2 cellular contexts compared by ENCODE assay signal in the genomic region with DNA sequence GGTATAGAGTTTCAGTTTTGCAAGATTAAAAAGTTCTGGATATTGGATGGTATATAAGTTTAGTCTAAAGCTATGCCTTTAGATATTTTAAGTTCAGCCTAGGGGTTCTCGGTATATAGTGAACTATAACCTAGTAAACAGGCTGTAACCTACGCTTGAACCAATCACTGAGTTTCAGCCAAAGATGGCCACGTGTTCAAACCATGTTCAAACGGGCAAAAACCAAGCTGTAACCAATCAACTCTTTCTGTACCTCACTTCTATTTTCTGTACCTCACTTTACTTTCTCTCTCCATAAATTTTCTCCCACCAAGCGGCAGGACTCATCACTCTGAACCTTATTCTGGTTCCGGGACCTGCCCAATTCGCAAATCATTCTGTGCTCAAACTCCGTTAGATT.
TF ChIP-seq lines count a peak whose summit lies in the region.

No MANE protein-coding gene starts in this region.

TF ChIP-seq in IMR-90, 13 proteins besides CTCF, POLR2A, EP300 and RAD21:
- TF ChIP-seq ELK1 (IDR thresholded peaks at IDR 0.05; ENCODE audit: borderline replicate concordance, low read depth, low read length) (no peak), BHLHE40 (IDR thresholded peaks at IDR 0.05; ENCODE audit: low read depth, low read length) (no peak), FOS (IDR thresholded peaks at IDR 0.05; ENCODE audit: low read depth, low read length) (no peak), CHD1 (IDR thresholded peaks at IDR 0.05; ENCODE audit: low read depth, low read length) (no peak), MAFK (IDR thresholded peaks at IDR 0.05; ENCODE audit: low read depth, low read length) (no peak), NFE2L2 (IDR thresholded peaks at IDR 0.05; ENCODE audit: low read depth, low read length) (no peak), SMC3 (IDR thresholded peaks at IDR 0.05; ENCODE audit: low read depth, low read length) (no peak), MAZ (IDR thresholded peaks at IDR 0.05; ENCODE audit: borderline replicate concordance, low read depth, low read length) (no peak), CEBPB (IDR thresholded peaks at IDR 0.05; ENCODE audit: low read depth, low read length) (no peak)
- TF ChIP-seq, protein P1, sequence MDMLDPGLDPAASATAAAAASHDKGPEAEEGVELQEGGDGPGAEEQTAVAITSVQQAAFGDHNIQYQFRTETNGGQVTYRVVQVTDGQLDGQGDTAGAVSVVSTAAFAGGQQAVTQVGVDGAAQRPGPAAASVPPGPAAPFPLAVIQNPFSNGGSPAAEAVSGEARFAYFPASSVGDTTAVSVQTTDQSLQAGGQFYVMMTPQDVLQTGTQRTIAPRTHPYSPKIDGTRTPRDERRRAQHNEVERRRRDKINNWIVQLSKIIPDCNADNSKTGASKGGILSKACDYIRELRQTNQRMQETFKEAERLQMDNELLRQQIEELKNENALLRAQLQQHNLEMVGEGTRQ (IDR thresholded peaks at IDR 0.05; ENCODE audit: low read depth, low read length): no peak

TF ChIP-seq in K562, 482 proteins besides CTCF, POLR2A, EP300 and RAD21 (continues in another document):
- TF ChIP-seq ZNF740 (CRISPR knock-in tag; IDR thresholded peaks at IDR 0.05) (no peak), ZNF740 (tag; IDR thresholded peaks at IDR 0.05) (0 out of 4 replicates have a peak, but pooled peaks of 1 of the 2 experiments have one; percentile 44), NR2C1 (IDR thresholded peaks at IDR 0.05) (peak; percentile 15; the same call in 1 of the 2 replicates), NR2C1 (tag; IDR thresholded peaks at IDR 0.05) (no peak), TRIM24 (IDR thresholded peaks at IDR 0.05) (no peak), MYBL2 (IDR thresholded peaks at IDR 0.05; ENCODE audit: low read depth) (peak; percentile 49; the same call in 1 of the 2 replicates), MYBL2 (CRISPR knock-in tag; IDR thresholded peaks at IDR 0.05; ENCODE audit: borderline replicate concordance) (no peak), RAD51 (IDR thresholded peaks at IDR 0.05; ENCODE audit: borderline replicate concordance, low read depth) (peak; percentile 47; the same call in 1 of the 2 replicates), FOXO4 (CRISPR knock-in tag; IDR thresholded peaks at IDR 0.05) (no peak), NFYB (IDR thresholded peaks at IDR 0.05; ENCODE audit: extremely low read depth, insufficient read length) (peak; percentile 35), RBFOX2 (IDR thresholded peaks at IDR 0.05; ENCODE audit: low read depth, low read length) (peak; percentile 45), L3MBTL2 (IDR thresholded peaks at IDR 0.05) (peak; percentile 79), JUND (IDR thresholded peaks at IDR 0.05; ENCODE audit: borderline replicate concordance, low read depth, low read length) (no peak), JUND (tag; IDR thresholded peaks at IDR 0.05; ENCODE audit: borderline replicate concordance, low read depth, low read length) (no peak), MED1 (CRISPR knock-in tag; IDR thresholded peaks at IDR 0.05; ENCODE audit: borderline replicate concordance) (no peak), E2F3 (CRISPR knock-in tag; IDR thresholded peaks at IDR 0.05) (no peak), ZBTB1 (CRISPR knock-in tag; IDR thresholded peaks at IDR 0.05; ENCODE audit: borderline replicate concordance, low read depth) (no peak), CREB3 (tag; conservative IDR thresholded peaks at IDR 0.05; ENCODE audit: low read depth) (0 out of 2 replicates have a peak, but pooled peaks have one; percentile 20), ZNF143 (CRISPR knock-in tag; IDR thresholded peaks at IDR 0.05) (no peak), ZNF77 (CRISPR knock-in tag; IDR thresholded peaks at IDR 0.05) (no peak), TAF7 (tag; IDR thresholded peaks at IDR 0.05) (0 out of 2 replicates have a peak, but pooled peaks have one; percentile 14), WHSC1 (IDR thresholded peaks at IDR 0.05; ENCODE audit: low read length) (no peak)
- TF ChIP-seq, protein P2, sequence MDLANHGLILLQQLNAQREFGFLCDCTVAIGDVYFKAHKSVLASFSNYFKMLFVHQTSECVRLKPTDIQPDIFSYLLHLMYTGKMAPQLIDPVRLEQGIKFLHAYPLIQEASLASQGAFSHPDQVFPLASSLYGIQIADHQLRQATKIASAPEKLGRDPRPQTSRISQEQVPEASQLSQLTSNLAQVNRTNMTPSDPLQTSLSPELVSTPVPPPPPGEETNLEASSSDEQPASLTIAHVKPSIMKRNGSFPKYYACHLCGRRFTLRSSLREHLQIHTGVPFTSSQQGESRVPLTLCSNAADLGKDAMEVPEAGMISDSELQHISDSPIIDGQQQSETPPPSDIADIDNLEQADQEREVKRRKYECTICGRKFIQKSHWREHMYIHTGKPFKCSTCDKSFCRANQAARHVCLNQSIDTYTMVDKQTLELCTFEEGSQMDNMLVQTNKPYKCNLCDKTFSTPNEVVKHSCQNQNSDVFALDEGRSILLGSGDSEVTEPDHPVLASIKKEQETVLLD (IDR thresholded peaks at IDR 0.05): no peak
- TF ChIP-seq, protein P3, sequence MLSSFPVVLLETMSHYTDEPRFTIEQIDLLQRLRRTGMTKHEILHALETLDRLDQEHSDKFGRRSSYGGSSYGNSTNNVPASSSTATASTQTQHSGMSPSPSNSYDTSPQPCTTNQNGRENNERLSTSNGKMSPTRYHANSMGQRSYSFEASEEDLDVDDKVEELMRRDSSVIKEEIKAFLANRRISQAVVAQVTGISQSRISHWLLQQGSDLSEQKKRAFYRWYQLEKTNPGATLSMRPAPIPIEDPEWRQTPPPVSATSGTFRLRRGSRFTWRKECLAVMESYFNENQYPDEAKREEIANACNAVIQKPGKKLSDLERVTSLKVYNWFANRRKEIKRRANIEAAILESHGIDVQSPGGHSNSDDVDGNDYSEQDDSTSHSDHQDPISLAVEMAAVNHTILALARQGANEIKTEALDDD (IDR thresholded peaks at IDR 0.05): peak; percentile 75
- TF ChIP-seq, protein P4, sequence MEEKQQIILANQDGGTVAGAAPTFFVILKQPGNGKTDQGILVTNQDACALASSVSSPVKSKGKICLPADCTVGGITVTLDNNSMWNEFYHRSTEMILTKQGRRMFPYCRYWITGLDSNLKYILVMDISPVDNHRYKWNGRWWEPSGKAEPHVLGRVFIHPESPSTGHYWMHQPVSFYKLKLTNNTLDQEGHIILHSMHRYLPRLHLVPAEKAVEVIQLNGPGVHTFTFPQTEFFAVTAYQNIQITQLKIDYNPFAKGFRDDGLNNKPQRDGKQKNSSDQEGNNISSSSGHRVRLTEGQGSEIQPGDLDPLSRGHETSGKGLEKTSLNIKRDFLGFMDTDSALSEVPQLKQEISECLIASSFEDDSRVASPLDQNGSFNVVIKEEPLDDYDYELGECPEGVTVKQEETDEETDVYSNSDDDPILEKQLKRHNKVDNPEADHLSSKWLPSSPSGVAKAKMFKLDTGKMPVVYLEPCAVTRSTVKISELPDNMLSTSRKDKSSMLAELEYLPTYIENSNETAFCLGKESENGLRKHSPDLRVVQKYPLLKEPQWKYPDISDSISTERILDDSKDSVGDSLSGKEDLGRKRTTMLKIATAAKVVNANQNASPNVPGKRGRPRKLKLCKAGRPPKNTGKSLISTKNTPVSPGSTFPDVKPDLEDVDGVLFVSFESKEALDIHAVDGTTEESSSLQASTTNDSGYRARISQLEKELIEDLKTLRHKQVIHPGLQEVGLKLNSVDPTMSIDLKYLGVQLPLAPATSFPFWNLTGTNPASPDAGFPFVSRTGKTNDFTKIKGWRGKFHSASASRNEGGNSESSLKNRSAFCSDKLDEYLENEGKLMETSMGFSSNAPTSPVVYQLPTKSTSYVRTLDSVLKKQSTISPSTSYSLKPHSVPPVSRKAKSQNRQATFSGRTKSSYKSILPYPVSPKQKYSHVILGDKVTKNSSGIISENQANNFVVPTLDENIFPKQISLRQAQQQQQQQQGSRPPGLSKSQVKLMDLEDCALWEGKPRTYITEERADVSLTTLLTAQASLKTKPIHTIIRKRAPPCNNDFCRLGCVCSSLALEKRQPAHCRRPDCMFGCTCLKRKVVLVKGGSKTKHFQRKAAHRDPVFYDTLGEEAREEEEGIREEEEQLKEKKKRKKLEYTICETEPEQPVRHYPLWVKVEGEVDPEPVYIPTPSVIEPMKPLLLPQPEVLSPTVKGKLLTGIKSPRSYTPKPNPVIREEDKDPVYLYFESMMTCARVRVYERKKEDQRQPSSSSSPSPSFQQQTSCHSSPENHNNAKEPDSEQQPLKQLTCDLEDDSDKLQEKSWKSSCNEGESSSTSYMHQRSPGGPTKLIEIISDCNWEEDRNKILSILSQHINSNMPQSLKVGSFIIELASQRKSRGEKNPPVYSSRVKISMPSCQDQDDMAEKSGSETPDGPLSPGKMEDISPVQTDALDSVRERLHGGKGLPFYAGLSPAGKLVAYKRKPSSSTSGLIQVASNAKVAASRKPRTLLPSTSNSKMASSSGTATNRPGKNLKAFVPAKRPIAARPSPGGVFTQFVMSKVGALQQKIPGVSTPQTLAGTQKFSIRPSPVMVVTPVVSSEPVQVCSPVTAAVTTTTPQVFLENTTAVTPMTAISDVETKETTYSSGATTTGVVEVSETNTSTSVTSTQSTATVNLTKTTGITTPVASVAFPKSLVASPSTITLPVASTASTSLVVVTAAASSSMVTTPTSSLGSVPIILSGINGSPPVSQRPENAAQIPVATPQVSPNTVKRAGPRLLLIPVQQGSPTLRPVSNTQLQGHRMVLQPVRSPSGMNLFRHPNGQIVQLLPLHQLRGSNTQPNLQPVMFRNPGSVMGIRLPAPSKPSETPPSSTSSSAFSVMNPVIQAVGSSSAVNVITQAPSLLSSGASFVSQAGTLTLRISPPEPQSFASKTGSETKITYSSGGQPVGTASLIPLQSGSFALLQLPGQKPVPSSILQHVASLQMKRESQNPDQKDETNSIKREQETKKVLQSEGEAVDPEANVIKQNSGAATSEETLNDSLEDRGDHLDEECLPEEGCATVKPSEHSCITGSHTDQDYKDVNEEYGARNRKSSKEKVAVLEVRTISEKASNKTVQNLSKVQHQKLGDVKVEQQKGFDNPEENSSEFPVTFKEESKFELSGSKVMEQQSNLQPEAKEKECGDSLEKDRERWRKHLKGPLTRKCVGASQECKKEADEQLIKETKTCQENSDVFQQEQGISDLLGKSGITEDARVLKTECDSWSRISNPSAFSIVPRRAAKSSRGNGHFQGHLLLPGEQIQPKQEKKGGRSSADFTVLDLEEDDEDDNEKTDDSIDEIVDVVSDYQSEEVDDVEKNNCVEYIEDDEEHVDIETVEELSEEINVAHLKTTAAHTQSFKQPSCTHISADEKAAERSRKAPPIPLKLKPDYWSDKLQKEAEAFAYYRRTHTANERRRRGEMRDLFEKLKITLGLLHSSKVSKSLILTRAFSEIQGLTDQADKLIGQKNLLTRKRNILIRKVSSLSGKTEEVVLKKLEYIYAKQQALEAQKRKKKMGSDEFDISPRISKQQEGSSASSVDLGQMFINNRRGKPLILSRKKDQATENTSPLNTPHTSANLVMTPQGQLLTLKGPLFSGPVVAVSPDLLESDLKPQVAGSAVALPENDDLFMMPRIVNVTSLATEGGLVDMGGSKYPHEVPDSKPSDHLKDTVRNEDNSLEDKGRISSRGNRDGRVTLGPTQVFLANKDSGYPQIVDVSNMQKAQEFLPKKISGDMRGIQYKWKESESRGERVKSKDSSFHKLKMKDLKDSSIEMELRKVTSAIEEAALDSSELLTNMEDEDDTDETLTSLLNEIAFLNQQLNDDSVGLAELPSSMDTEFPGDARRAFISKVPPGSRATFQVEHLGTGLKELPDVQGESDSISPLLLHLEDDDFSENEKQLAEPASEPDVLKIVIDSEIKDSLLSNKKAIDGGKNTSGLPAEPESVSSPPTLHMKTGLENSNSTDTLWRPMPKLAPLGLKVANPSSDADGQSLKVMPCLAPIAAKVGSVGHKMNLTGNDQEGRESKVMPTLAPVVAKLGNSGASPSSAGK (IDR thresholded peaks at IDR 0.05): peak; percentile 83
- TF ChIP-seq, protein P5, sequence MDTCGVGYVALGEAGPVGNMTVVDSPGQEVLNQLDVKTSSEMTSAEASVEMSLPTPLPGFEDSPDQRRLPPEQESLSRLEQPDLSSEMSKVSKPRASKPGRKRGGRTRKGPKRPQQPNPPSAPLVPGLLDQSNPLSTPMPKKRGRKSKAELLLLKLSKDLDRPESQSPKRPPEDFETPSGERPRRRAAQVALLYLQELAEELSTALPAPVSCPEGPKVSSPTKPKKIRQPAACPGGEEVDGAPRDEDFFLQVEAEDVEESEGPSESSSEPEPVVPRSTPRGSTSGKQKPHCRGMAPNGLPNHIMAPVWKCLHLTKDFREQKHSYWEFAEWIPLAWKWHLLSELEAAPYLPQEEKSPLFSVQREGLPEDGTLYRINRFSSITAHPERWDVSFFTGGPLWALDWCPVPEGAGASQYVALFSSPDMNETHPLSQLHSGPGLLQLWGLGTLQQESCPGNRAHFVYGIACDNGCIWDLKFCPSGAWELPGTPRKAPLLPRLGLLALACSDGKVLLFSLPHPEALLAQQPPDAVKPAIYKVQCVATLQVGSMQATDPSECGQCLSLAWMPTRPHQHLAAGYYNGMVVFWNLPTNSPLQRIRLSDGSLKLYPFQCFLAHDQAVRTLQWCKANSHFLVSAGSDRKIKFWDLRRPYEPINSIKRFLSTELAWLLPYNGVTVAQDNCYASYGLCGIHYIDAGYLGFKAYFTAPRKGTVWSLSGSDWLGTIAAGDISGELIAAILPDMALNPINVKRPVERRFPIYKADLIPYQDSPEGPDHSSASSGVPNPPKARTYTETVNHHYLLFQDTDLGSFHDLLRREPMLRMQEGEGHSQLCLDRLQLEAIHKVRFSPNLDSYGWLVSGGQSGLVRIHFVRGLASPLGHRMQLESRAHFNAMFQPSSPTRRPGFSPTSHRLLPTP (IDR thresholded peaks at IDR 0.05; ENCODE audit: borderline replicate concordance, extremely low read depth, insufficient read length): no peak
